ENCODE assay signal across 21 cellular contexts in the genomic region with DNA sequence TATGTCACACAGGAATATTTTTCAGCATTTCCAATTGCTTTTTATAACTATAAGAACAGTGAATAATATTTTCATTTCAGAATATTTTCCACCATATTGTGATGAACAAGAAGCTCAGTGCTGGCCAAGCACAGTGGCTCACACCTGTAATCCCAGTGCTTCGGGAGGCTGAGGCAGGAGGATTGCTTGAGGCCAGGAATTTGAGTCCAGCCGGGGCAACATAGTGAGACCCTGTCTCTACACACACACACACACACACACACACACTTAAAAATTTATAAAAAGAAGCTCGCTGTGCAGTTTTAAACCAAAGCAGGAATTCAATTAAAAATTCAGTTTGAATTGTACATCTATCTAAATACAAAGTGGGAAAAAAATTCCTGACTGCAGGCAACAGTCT. TPM values are rescaled to one million over a fixed set of nuclear protein-coding genes. Genes with fewer than 3 reads are reported as not detected.
DNase-seq lines count a peak whose midpoint lies in the region; ATAC-seq and TF ChIP-seq lines count a peak whose summit lies in the region.
"Had no signal": no experiment of that assay in that cellular context is flagged by ENCODE, and none has a peak within 500 bp of the region (broad histone marks: within the 10 kb centered on the region; RNA-seq: fewer than 3 reads in every experiment).

No MANE protein-coding gene starts in this region.

- TF ChIP-seq RAD21 in HCT116 (IDR thresholded peaks at IDR 0.05; ENCODE audit: low read depth): no peak

- H3K4me2 ChIP-seq in HCT116 (ENCODE audit: low read length): peak overlapping the region; percentile 96; the same call in 1 of the 2 replicates
- H3K4me2 ChIP-seq in mesenchymal stem cell (ENCODE audit: low read length, poor library complexity, severe bottlenecking): no peak overlapping the region

- no peaks in the 10 kb centered on the region for H3K79me1 ChIP-seq in mesenchymal stem cell (replicated peaks; ENCODE audit: low read length, poor library complexity, severe bottlenecking)

- H3K9ac ChIP-seq in HCT116 (ENCODE audit: low read length) (peak overlapping the region; percentile 68; the same call in 1 of the 2 replicates), mesenchymal stem cell (ENCODE audit: low read length) (no peak overlapping the region)

- H3K4me1 ChIP-seq in CD4-positive, alpha-beta memory T cell (ENCODE audit: insufficient read depth, low read length): peaks cover 74% of the 10 kb centered on the region
- H3K4me1 ChIP-seq in HCT116 (ENCODE audit: control insufficient read depth in 1 of 2, insufficient read depth in 2 of 2, low read length in 2 of 2) (peaks cover 39 to 78% of the 10 kb centered on the region in 2 experiments), mesenchymal stem cell (ENCODE audit: control insufficient read depth, insufficient read depth, low read depth, low read length) (peaks cover 52% of the 10 kb centered on the region)

- H2AK5ac ChIP-seq in mesenchymal stem cell (ENCODE audit: low read length, severe bottlenecking): no peak overlapping the region

- peaks cover 52% of the 10 kb centered on the region for H3K79me2 ChIP-seq in HCT116 (ENCODE audit: insufficient read depth, low read length)

- no peaks in the 10 kb centered on the region for H3K9me2 ChIP-seq in HCT116 (ENCODE audit: insufficient read depth)

- no peak overlapping the region for H3K18ac ChIP-seq in mesenchymal stem cell (ENCODE audit: low read depth in 1 of 2, low read length in 2 of 2)

- H4K91ac ChIP-seq in mesenchymal stem cell (ENCODE audit: low read length): no peak overlapping the region

- no peak overlapping the region for H2BK5ac ChIP-seq in mesenchymal stem cell (ENCODE audit: low read depth, low read length, poor library complexity, severe bottlenecking)

- POLR2A ChIA-PET in CD4-positive, alpha-beta memory T cell (lab: Charles Lee; ENCODE audit: partially characterized antibody): interaction anchor here (0.6 to 6.0 kb wide), 9 partner anchors 13 to 174 kb away, joined by 3 to 57 read pairs (median 5); a partner anchor contains a TSS
- POLR2A ChIA-PET in HCT116 (lab: Charles Lee): no interaction called here

- H2AFZ ChIP-seq in HCT116 (ENCODE audit: low read depth, low read length, poor library complexity, severe bottlenecking) (no peak overlapping the region), mesenchymal stem cell (ENCODE audit: low read depth, low read length) (no peak overlapping the region)

- H3K4me1 Mint-ChIP-seq in CD4-positive, alpha-beta memory T cell: peaks cover 54 to 78% (median 66%) of the 10 kb centered on the region in 4 donors
- H3K4me1 Mint-ChIP-seq in activated T-helper 1 cell treated with anti-CD3 and anti-CD28 coated beads, Interleukin-12 subunit alpha, Interleukin-12 subunit beta, Interleukin-2, Interleukin-4 antibody, amounts not matched to agents 30 ng/mL and 10 ng/mL and 1 ng/mL, durations not matched to agents 14 hours and 24 hours and 36 hours (ENCODE audit: low read depth): peaks cover 70% of the 10 kb centered on the region
- H3K4me1 Mint-ChIP-seq in osteocyte (ENCODE audit: unreplicated experiment): peaks cover 38% of the 10 kb centered on the region

- peaks cover 0 to 2% of the 10 kb centered on the region in 2 donors for H3K27me3 Mint-ChIP-seq in CD4-positive, alpha-beta memory T cell
- peaks cover 29% of the 10 kb centered on the region for H3K27me3 Mint-ChIP-seq in activated T-helper 1 cell treated with anti-CD3 and anti-CD28 coated beads, Interleukin-12 subunit alpha, Interleukin-12 subunit beta, Interleukin-2, Interleukin-4 antibody, amounts not matched to agents 30 ng/mL and 10 ng/mL and 1 ng/mL, durations not matched to agents 14 hours and 24 hours and 36 hours (ENCODE audit: insufficient read depth)
- H3K27me3 Mint-ChIP-seq in osteocyte (ENCODE audit: unreplicated experiment): peaks cover 41% of the 10 kb centered on the region

- H3K27ac ChIP-seq in CD4-positive, alpha-beta memory T cell (ENCODE audit: low read depth, low read length): no peak overlapping the region
- H3K27ac ChIP-seq in HCT116 (ENCODE audit: low read depth, low read length) (no peak overlapping the region), mesenchymal stem cell (ENCODE audit: low read length, poor library complexity, severe bottlenecking) (peak overlapping the region; percentile 71)

- H3K9me3 Mint-ChIP-seq in CD4-positive, alpha-beta memory T cell: peaks cover 0 to 7% (median 0%) of the 10 kb centered on the region in 8 donors
- no peaks in the 10 kb centered on the region for H3K9me3 Mint-ChIP-seq in activated T-helper 1 cell treated with anti-CD3 and anti-CD28 coated beads, Interleukin-12 subunit alpha, Interleukin-12 subunit beta, Interleukin-2, Interleukin-4 antibody, amounts not matched to agents 30 ng/mL and 10 ng/mL and 1 ng/mL, durations not matched to agents 14 hours and 24 hours and 36 hours
- no peaks in the 10 kb centered on the region for H3K9me3 Mint-ChIP-seq in osteocyte (ENCODE audit: unreplicated experiment)

- no peak overlapping the region for H4K8ac ChIP-seq in mesenchymal stem cell (ENCODE audit: low read length)

- RAD21 ChIA-PET in HCT116 (lab: Charles Lee; ENCODE audit: low non-redundant PET in 1 of 2, low total read pairs in 2 of 2, uncharacterized antibody in 2 of 2, unreplicated experiment in 2 of 2): no interaction called here

- no peak overlapping the region for H2BK120ac ChIP-seq in mesenchymal stem cell (ENCODE audit: low read depth, low read length)

- H3K36me3 ChIP-seq in CD4-positive, alpha-beta memory T cell (ENCODE audit: insufficient read depth, low read length): no peaks in the 10 kb centered on the region
- H3K36me3 ChIP-seq in HCT116 (ENCODE audit: control insufficient read depth in 1 of 2, insufficient read depth in 2 of 2, low read length in 2 of 2) (no peaks in the 10 kb centered on the region), mesenchymal stem cell (ENCODE audit: control insufficient read depth in 1 of 2, insufficient read depth in 2 of 2, low read depth in 1 of 2, low read length in 2 of 2) (peaks cover 0 to 8% of the 10 kb centered on the region in 2 experiments)

- intact Hi-C loops in CD4-positive, alpha-beta memory T cell (cut with micrococcal nuclease): loop anchor here (5.0 to 10.0 kb wide), 2 partner anchors 517 to 690 kb away; a partner anchor contains a TSS
- intact Hi-C loops in HCT116 (cut with micrococcal nuclease): no loop called here
- intact Hi-C loops in activated T-helper 1 cell treated with anti-CD3 and anti-CD28 coated beads, Interleukin-12 subunit alpha, Interleukin-12 subunit beta, Interleukin-2, Interleukin-4 antibody, amounts not matched to agents 30 ng/mL and 10 ng/mL and 1 ng/mL, durations not matched to agents 14 hours and 24 hours and 36 hours (cut with micrococcal nuclease): loop anchor here (5.0 to 10.0 kb wide), 5 partner anchors 520 to 1542 kb away; a partner anchor contains a TSS

- no peak overlapping the region for H2BK12ac ChIP-seq in mesenchymal stem cell (ENCODE audit: low read length in 2 of 2)

- no peak overlapping the region for H3K4me3 ChIP-seq in CD4-positive, alpha-beta memory T cell (ENCODE audit: low read length in 2 of 2)
- H3K4me3 ChIP-seq in HCT116 (replicated peaks in 1 of 2; ENCODE audit: low read depth in 1 of 2, low read length in 2 of 2) (no peak overlapping the region), mesenchymal stem cell (ENCODE audit: insufficient read depth in 1 of 2, low read depth in 1 of 2, low read length in 2 of 2) (no peak overlapping the region)

- DNase-seq in CD4-positive, alpha-beta memory T cell: no peak
- no peak for DNase-seq in HCT116 (ENCODE audit: low read depth, low spot score)
- no peak for DNase-seq in activated T-helper 1 cell treated with anti-CD3 and anti-CD28 coated beads, Interleukin-12 subunit alpha, Interleukin-12 subunit beta, Interleukin-2, Interleukin-4 antibody, amounts not matched to agents 30 ng/mL and 10 ng/mL and 1 ng/mL, durations not matched to agents 14 hours and 24 hours and 36 hours (ENCODE audit: low spot score)
- DNase-seq in mesenchymal stem cell: no peak
- DNase-seq in osteocyte (ENCODE audit: extremely low spot score, unreplicated experiment): no peak
- no peak for DNase-seq in GM19240 (ENCODE audit: insufficient read length, low spot score)
- DNase-seq in LoVo (ENCODE audit: low spot score): no peak
- DNase-seq: COR-L47, DMS153, EL, IMR-90, MV-4-11, NCI-H1436, NCI-H2029 treated with DMSO at 0.1 percent for 48 hours, NCI-H510A treated with DMSO at 0.1 percent for 48 hours, SIG-M5 had no signal

- H3K14ac ChIP-seq in mesenchymal stem cell (ENCODE audit: low read length in 2 of 2): no peak overlapping the region

- H4K20me1 ChIP-seq in HCT116 (ENCODE audit: insufficient read depth): no peaks in the 10 kb centered on the region

- 100% methylated on average over 2 of the region's 3 CpGs for WGBS in mesenchymal stem cell

- no peak overlapping the region for H3K23ac ChIP-seq in mesenchymal stem cell (ENCODE audit: low read length in 2 of 2)

- TF ChIP-seq POLR2A in HCT116 (IDR thresholded peaks at IDR 0.05; ENCODE audit: borderline replicate concordance, extremely low read depth, insufficient read depth, insufficient read length): no peak

- H2BK15ac ChIP-seq in mesenchymal stem cell (ENCODE audit: low read depth, poor library complexity, severe bottlenecking): no peak overlapping the region

- H3K27ac Mint-ChIP-seq in CD4-positive, alpha-beta memory T cell: peak overlapping the region; percentile 27 to 98 (median 87)
- no peak overlapping the region for H3K27ac Mint-ChIP-seq in activated T-helper 1 cell treated with anti-CD3 and anti-CD28 coated beads, Interleukin-12 subunit alpha, Interleukin-12 subunit beta, Interleukin-2, Interleukin-4 antibody, amounts not matched to agents 30 ng/mL and 10 ng/mL and 1 ng/mL, durations not matched to agents 14 hours and 24 hours and 36 hours
- no peak overlapping the region for H3K27ac Mint-ChIP-seq in osteocyte (ENCODE audit: unreplicated experiment)

- CTCF ChIA-PET in CD4-positive, alpha-beta memory T cell (lab: Charles Lee; ENCODE audit: partially characterized antibody): interaction anchor here (0.8 to 1.6 kb wide), 10 partner anchors 11 to 196 kb away, joined by 3 to 6 read pairs (median 4); a partner anchor contains a TSS
- CTCF ChIA-PET in HCT116 (lab: Charles Lee): interaction anchor here (2.3 kb wide), 1 partner anchor 26 kb away, joined by 9 read pairs; no protein-coding TSS in a partner anchor

- H3K9me3 ChIP-seq in CD4-positive, alpha-beta memory T cell (ENCODE audit: control insufficient read depth in 1 of 2, low read length in 2 of 2): no peaks in the 10 kb centered on the region
- H3K9me3 ChIP-seq in HCT116 (ENCODE audit: control insufficient read depth in 1 of 2, insufficient read depth in 1 of 2, low read depth in 1 of 2, low read length in 2 of 2) (no peaks in the 10 kb centered on the region), mesenchymal stem cell (ENCODE audit: control insufficient read depth, low read length) (no peaks in the 10 kb centered on the region)

- peak overlapping the region; percentile 4 to 88 (median 80) for H3K4me3 Mint-ChIP-seq in CD4-positive, alpha-beta memory T cell
- peak overlapping the region; percentile 34 for H3K4me3 Mint-ChIP-seq in activated T-helper 1 cell treated with anti-CD3 and anti-CD28 coated beads, Interleukin-12 subunit alpha, Interleukin-12 subunit beta, Interleukin-2, Interleukin-4 antibody, amounts not matched to agents 30 ng/mL and 10 ng/mL and 1 ng/mL, durations not matched to agents 14 hours and 24 hours and 36 hours
- no peak overlapping the region for H3K4me3 Mint-ChIP-seq in osteocyte (ENCODE audit: unreplicated experiment)

- H3K27me3 ChIP-seq in CD4-positive, alpha-beta memory T cell (ENCODE audit: insufficient read depth, low read length): no peaks in the 10 kb centered on the region
- peaks cover 11% of the 10 kb centered on the region; the same call in 1 of the 2 replicates for H3K27me3 ChIP-seq in HCT116 (ENCODE audit: insufficient read depth, low read length)
- H3K27me3 ChIP-seq in mesenchymal stem cell (ENCODE audit: control insufficient read depth in 1 of 2, insufficient read depth in 1 of 2, low read length in 2 of 2): peaks cover 11 to 30% of the 10 kb centered on the region in 2 experiments

- TF ChIP-seq CTCF in HCT116 (IDR thresholded peaks at IDR 0.05 in 2 of 3, conservative IDR thresholded peaks at IDR 0.05 in 1 of 3; ENCODE audit: borderline replicate concordance in 1 of 3, insufficient read depth in 1 of 3, low read depth in 2 of 3, low read length in 2 of 3) (no peak), osteocyte (IDR thresholded peaks at IDR 0.05) (no peak)

- peaks cover 0 to 10% of the 10 kb centered on the region in 2 donors for H3K36me3 Mint-ChIP-seq in CD4-positive, alpha-beta memory T cell
- peaks cover 4% of the 10 kb centered on the region for H3K36me3 Mint-ChIP-seq in activated T-helper 1 cell treated with anti-CD3 and anti-CD28 coated beads, Interleukin-12 subunit alpha, Interleukin-12 subunit beta, Interleukin-2, Interleukin-4 antibody, amounts not matched to agents 30 ng/mL and 10 ng/mL and 1 ng/mL, durations not matched to agents 14 hours and 24 hours and 36 hours (ENCODE audit: low read depth)
- H3K36me3 Mint-ChIP-seq in osteocyte (ENCODE audit: unreplicated experiment): peaks cover 2% of the 10 kb centered on the region

- ATAC-seq in HCT116 (no peak), SK-N-SH treated with all-trans-retinoic acid at 6 μM for 48 hours (no peak)

- BruUV-seq in HCT116 (replicated peaks; lab: Mats Ljungman, UMichigan): no TSS peak

- H3K4ac ChIP-seq in mesenchymal stem cell (ENCODE audit: low read depth in 1 of 2, low read length in 2 of 2): no peak overlapping the region

RNA-seq across cellular contexts. Expression of a gene that starts 3.2 kb away (rescaled TPM):
- 10 to 100 TPM; 31.4 to 31.8 TPM for total RNA-seq in CD4-positive, alpha-beta memory T cell
- polyA plus RNA-seq in CD4-positive, alpha-beta memory T cell: 10 to 100 TPM; 13.1 to 16.2 TPM
- total RNA-seq in HCT116 (2021; ENCODE audit: unreplicated experiment) (19.2 TPM), osteocyte (3.3 and 3.4 TPM in 2 replicates)
- polyA plus RNA-seq in HCT116 (2012): 13.6 and 15.5 TPM in 2 replicates
- 4.6 and 5.1 TPM in 2 replicates for total RNA-seq in activated T-helper 1 cell treated with anti-CD3 and anti-CD28 coated beads, Interleukin-12 subunit alpha, Interleukin-12 subunit beta, Interleukin-2, Interleukin-4 antibody, amounts not matched to agents 30 ng/mL and 10 ng/mL and 1 ng/mL, durations not matched to agents 14 hours and 24 hours and 36 hours
- polyA plus RNA-seq in mesenchymal stem cell (2013, experiment 1 of 2): 1.0 TPM
- 1.2 TPM for polyA plus RNA-seq in mesenchymal stem cell (2013, experiment 2 of 2)

RNA-seq across cellular contexts. Expression of a gene that starts 3.5 kb away (rescaled TPM):
- under 1 TPM; 0.12 to 0.19 TPM for total RNA-seq in CD4-positive, alpha-beta memory T cell
- not detected for polyA plus RNA-seq in CD4-positive, alpha-beta memory T cell
- total RNA-seq in HCT116 (2021; ENCODE audit: unreplicated experiment): 0.42 TPM
- 0.16 and 0.35 TPM in 2 replicates for polyA plus RNA-seq in HCT116 (2012)
- total RNA-seq in activated T-helper 1 cell treated with anti-CD3 and anti-CD28 coated beads, Interleukin-12 subunit alpha, Interleukin-12 subunit beta, Interleukin-2, Interleukin-4 antibody, amounts not matched to agents 30 ng/mL and 10 ng/mL and 1 ng/mL, durations not matched to agents 14 hours and 24 hours and 36 hours: not detected in 2 replicates
- polyA plus RNA-seq in mesenchymal stem cell (2013, experiment 1 of 2): 0.03 TPM
- polyA plus RNA-seq in mesenchymal stem cell (2013, experiment 2 of 2): not detected
- not detected in 2 replicates for total RNA-seq in osteocyte
- total RNA-seq: H4, IMR-90, LHCN-M2 had no signal
- polyA plus RNA-seq: AG04450, BJ, IMR-90 had no signal

RNA-seq across cellular contexts. Expression of a gene that starts 53.7 kb away (rescaled TPM):
- 100 to 1,000 TPM in 1 of 2 experiments, 10 to 100 TPM in 1; 94.0 to 104 TPM for total RNA-seq in CD4-positive, alpha-beta memory T cell
- polyA plus RNA-seq in CD4-positive, alpha-beta memory T cell: 100 to 1,000 TPM in 1 of 2 donors, 10 to 100 TPM in 1; 68.0 to 105 TPM
- total RNA-seq in HCT116 (2021; ENCODE audit: unreplicated experiment) (62.3 TPM), osteocyte (57.6 and 63.4 TPM in 2 replicates)
- 41.4 and 44.5 TPM in 2 replicates for polyA plus RNA-seq in HCT116 (2012)
- 93.7 and 112 TPM in 2 replicates for total RNA-seq in activated T-helper 1 cell treated with anti-CD3 and anti-CD28 coated beads, Interleukin-12 subunit alpha, Interleukin-12 subunit beta, Interleukin-2, Interleukin-4 antibody, amounts not matched to agents 30 ng/mL and 10 ng/mL and 1 ng/mL, durations not matched to agents 14 hours and 24 hours and 36 hours
- 50.8 TPM for polyA plus RNA-seq in mesenchymal stem cell (2013, experiment 1 of 2)
- 49.7 TPM for polyA plus RNA-seq in mesenchymal stem cell (2013, experiment 2 of 2)

Comparison
In these comparisons a context has a peak if more than half of its experiments do, and no peak if none do; other contexts are left out.
1. H3K27ac Mint-ChIP-seq: peak in CD4-positive, alpha-beta memory T cell (7 of 7); none in activated T-helper 1 cell treated with anti-CD3 and anti-CD28 coated beads, Interleukin-12 subunit alpha, Interleukin-12 subunit beta, Interleukin-2, Interleukin-4 antibody, amounts not matched to agents 30 ng/mL and 10 ng/mL and 1 ng/mL, durations not matched to agents 14 hours and 24 hours and 36 hours (single experiment) and osteocyte (single experiment).